In the genomic region with DNA sequence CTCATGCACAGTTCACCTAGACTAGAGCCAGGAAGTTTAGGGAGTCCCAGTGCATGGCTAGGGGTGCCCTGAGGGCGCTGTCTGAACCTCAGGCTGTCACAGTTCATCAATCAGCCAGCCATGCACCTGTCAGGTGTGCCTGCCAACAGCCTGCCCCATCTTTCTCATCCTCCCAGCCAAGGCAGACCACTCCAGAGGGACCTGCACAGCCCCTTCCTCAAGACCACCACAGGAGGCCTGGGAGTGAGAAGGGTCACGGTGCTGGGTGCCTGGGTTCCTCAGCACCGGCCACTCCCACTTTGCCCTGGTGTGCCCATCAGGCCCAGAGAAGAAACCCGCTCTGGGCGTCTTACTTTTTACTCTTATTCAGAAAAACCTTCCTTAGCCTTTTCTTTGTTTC, we compare ENCODE assay signal across 20 cellular contexts. TPM values are rescaled to one million over a fixed set of nuclear protein-coding genes. Genes with fewer than 3 reads are reported as not detected.
DNase-seq lines count a peak whose midpoint lies in the region; ATAC-seq lines count a peak whose summit lies in the region.
"Had no signal": no experiment of that assay in that cellular context is flagged by ENCODE, and none has a peak within 500 bp of the region (broad histone marks: within the 10 kb centered on the region; RNA-seq: fewer than 3 reads in every experiment).

No MANE protein-coding gene starts in this region.

- peak overlapping the region in 3 of 11 experiments; percentile 18 to 30 (median 19); a peak in 4 of 22 replicates for H3K9ac ChIP-seq in BLaER1 treated with 17β-estradiol and CSF1 and Interleukin-3, amounts not matched to agents 10 nM and 100 nM

- no peaks in the 10 kb centered on the region for H3K27me3 Mint-ChIP-seq in CD8-positive, alpha-beta memory T cell
- peaks cover 21% of the 10 kb centered on the region for H3K27me3 Mint-ChIP-seq in activated T-helper 1 cell treated with anti-CD3 and anti-CD28 coated beads, Interleukin-12 subunit alpha, Interleukin-12 subunit beta, Interleukin-2, Interleukin-4 antibody, amounts not matched to agents 30 ng/mL and 10 ng/mL and 1 ng/mL, durations not matched to agents 14 hours and 24 hours and 36 hours (ENCODE audit: insufficient read depth)
- H3K27me3 Mint-ChIP-seq in naive B cell = peaks cover 12 to 23% (median 14%) of the 10 kb centered on the region in 3 donors
- peaks cover 3% of the 10 kb centered on the region for H3K27me3 Mint-ChIP-seq in activated CD4-positive, alpha-beta memory T cell treated with anti-CD3 and anti-CD28 coated beads for 36 hours

- H3K4me1 ChIP-seq in BLaER1 treated with 17β-estradiol and CSF1 and Interleukin-3, amounts not matched to agents 10 nM and 100 nM = peaks cover 19 to 34% (median 30%) of the 10 kb centered on the region in 10 experiments; a peak in 19 of 20 replicates
- H3K4me1 ChIP-seq in CD8-positive, alpha-beta memory T cell (ENCODE audit: insufficient read depth, low read length) = peaks cover 4% of the 10 kb centered on the region

- H3K4me3 Mint-ChIP-seq in CD8-positive, alpha-beta memory T cell = peak overlapping the region; percentile 45 to 89 (median 81)
- H3K4me3 Mint-ChIP-seq in activated T-helper 1 cell treated with anti-CD3 and anti-CD28 coated beads, Interleukin-12 subunit alpha, Interleukin-12 subunit beta, Interleukin-2, Interleukin-4 antibody, amounts not matched to agents 30 ng/mL and 10 ng/mL and 1 ng/mL, durations not matched to agents 14 hours and 24 hours and 36 hours = peak overlapping the region; percentile 79
- peak overlapping the region; percentile 31 to 87 (median 72) for H3K4me3 Mint-ChIP-seq in naive B cell
- H3K4me3 Mint-ChIP-seq in activated CD4-positive, alpha-beta memory T cell treated with anti-CD3 and anti-CD28 coated beads for 36 hours = no peak overlapping the region

- intact Hi-C loops in activated T-helper 1 cell treated with anti-CD3 and anti-CD28 coated beads, Interleukin-12 subunit alpha, Interleukin-12 subunit beta, Interleukin-2, Interleukin-4 antibody, amounts not matched to agents 30 ng/mL and 10 ng/mL and 1 ng/mL, durations not matched to agents 14 hours and 24 hours and 36 hours (cut with micrococcal nuclease) = no loop called here
- intact Hi-C loops in activated CD4-positive, alpha-beta memory T cell treated with anti-CD3 and anti-CD28 coated beads for 36 hours (cut with micrococcal nuclease) = no loop called here

- H3K36me3 ChIP-seq in BLaER1 treated with 17β-estradiol and CSF1 and Interleukin-3, amounts not matched to agents 10 nM and 100 nM = peaks cover 2 to 13% (median 3%) of the 10 kb centered on the region in 11 experiments; a peak in 20 of 22 replicates
- H3K36me3 ChIP-seq in CD8-positive, alpha-beta memory T cell (ENCODE audit: insufficient read depth, low read length) = no peaks in the 10 kb centered on the region
- H3K36me3 ChIP-seq: colonic mucosa, upper lobe of right lung had no signal

- peaks cover 28 to 55% (median 50%) of the 10 kb centered on the region in 11 experiments for H4K20me1 ChIP-seq in BLaER1 treated with 17β-estradiol and CSF1 and Interleukin-3, amounts not matched to agents 10 nM and 100 nM

- ATAC-seq in naive B cell (ENCODE audit: low read depth in 2 of 2) = no peak
- ATAC-seq in HG03520 (IDR thresholded peaks at IDR 0.05; ENCODE audit: unreplicated experiment) = no peak
- ATAC-seq: body of pancreas, left lobe of liver, upper lobe of right lung had no signal

- POLR2A ChIA-PET in CD8-positive, alpha-beta memory T cell (lab: Charles Lee) = interaction anchor here (0.6 kb wide), 1 partner anchor 527 kb away, joined by 6 read pairs; no protein-coding TSS in a partner anchor
- POLR2A ChIA-PET in activated CD4-positive, alpha-beta memory T cell treated with anti-CD3 and anti-CD28 coated beads for 36 hours (lab: Charles Lee) = no interaction called here

- H3K4me3 ChIP-seq in BLaER1 treated with 17β-estradiol and CSF1 and Interleukin-3, amounts not matched to agents 10 nM and 100 nM = peak overlapping the region in 1 of 10 experiments; percentile 2; a peak in 1 of 20 replicates
- H3K4me3 ChIP-seq in CD8-positive, alpha-beta memory T cell (ENCODE audit: low read length) = no peak overlapping the region
- H3K4me3 ChIP-seq: body of pancreas, colonic mucosa, smooth muscle cell, upper lobe of right lung had no signal

- H3K36me3 Mint-ChIP-seq in CD8-positive, alpha-beta memory T cell = peaks cover 0 to 5% (median 0%) of the 10 kb centered on the region in 3 donors
- H3K36me3 Mint-ChIP-seq in activated T-helper 1 cell treated with anti-CD3 and anti-CD28 coated beads, Interleukin-12 subunit alpha, Interleukin-12 subunit beta, Interleukin-2, Interleukin-4 antibody, amounts not matched to agents 30 ng/mL and 10 ng/mL and 1 ng/mL, durations not matched to agents 14 hours and 24 hours and 36 hours (ENCODE audit: low read depth) = peaks cover 11% of the 10 kb centered on the region
- H3K36me3 Mint-ChIP-seq in naive B cell = peaks cover 0 to 9% of the 10 kb centered on the region in 2 donors
- no peaks in the 10 kb centered on the region for H3K36me3 Mint-ChIP-seq in activated CD4-positive, alpha-beta memory T cell treated with anti-CD3 and anti-CD28 coated beads for 36 hours

- peaks cover 6 to 21% (median 15%) of the 10 kb centered on the region in 3 donors for H3K4me1 Mint-ChIP-seq in CD8-positive, alpha-beta memory T cell
- peaks cover 6% of the 10 kb centered on the region for H3K4me1 Mint-ChIP-seq in activated T-helper 1 cell treated with anti-CD3 and anti-CD28 coated beads, Interleukin-12 subunit alpha, Interleukin-12 subunit beta, Interleukin-2, Interleukin-4 antibody, amounts not matched to agents 30 ng/mL and 10 ng/mL and 1 ng/mL, durations not matched to agents 14 hours and 24 hours and 36 hours (ENCODE audit: low read depth)
- H3K4me1 Mint-ChIP-seq in naive B cell = peaks cover 14 to 37% (median 25%) of the 10 kb centered on the region in 3 donors
- peaks cover 10% of the 10 kb centered on the region for H3K4me1 Mint-ChIP-seq in activated CD4-positive, alpha-beta memory T cell treated with anti-CD3 and anti-CD28 coated beads for 36 hours (ENCODE audit: low read depth)

- peak overlapping the region in 9 of 11 experiments; percentile 95 to 100 (median 100); a peak in 16 of 22 replicates for H3K4me2 ChIP-seq in BLaER1 treated with 17β-estradiol and CSF1 and Interleukin-3, amounts not matched to agents 10 nM and 100 nM
- H3K4me2 ChIP-seq: smooth muscle cell had no signal

- peaks cover 37 to 44% (median 40%) of the 10 kb centered on the region in 11 experiments for H3K27me3 ChIP-seq in BLaER1 treated with 17β-estradiol and CSF1 and Interleukin-3, amounts not matched to agents 10 nM and 100 nM
- no peaks in the 10 kb centered on the region for H3K27me3 ChIP-seq in CD8-positive, alpha-beta memory T cell (ENCODE audit: insufficient read depth, low read length, poor library complexity, severe bottlenecking)
- H3K27me3 ChIP-seq: body of pancreas, colonic mucosa had no signal

- H3K9me3 Mint-ChIP-seq in CD8-positive, alpha-beta memory T cell = no peaks in the 10 kb centered on the region
- H3K9me3 Mint-ChIP-seq in activated T-helper 1 cell treated with anti-CD3 and anti-CD28 coated beads, Interleukin-12 subunit alpha, Interleukin-12 subunit beta, Interleukin-2, Interleukin-4 antibody, amounts not matched to agents 30 ng/mL and 10 ng/mL and 1 ng/mL, durations not matched to agents 14 hours and 24 hours and 36 hours = no peaks in the 10 kb centered on the region
- no peaks in the 10 kb centered on the region for H3K9me3 Mint-ChIP-seq in naive B cell
- no peaks in the 10 kb centered on the region for H3K9me3 Mint-ChIP-seq in activated CD4-positive, alpha-beta memory T cell treated with anti-CD3 and anti-CD28 coated beads for 36 hours
- H3K9me3 Mint-ChIP-seq: activated naive CD4-positive, alpha-beta T cell treated with anti-CD3 and anti-CD28 coated beads, Interleukin-2, amount 10 ng/mL, durations not matched to agents 7 days and 5 days had no signal

- H3K9me3 ChIP-seq in BLaER1 treated with 17β-estradiol and CSF1 and Interleukin-3, amounts not matched to agents 10 nM and 100 nM (replicated peaks in 1 of 11) = no peaks in the 10 kb centered on the region
- H3K9me3 ChIP-seq in CD8-positive, alpha-beta memory T cell (ENCODE audit: low read length) = no peaks in the 10 kb centered on the region
- H3K9me3 ChIP-seq: body of pancreas, colonic mucosa, upper lobe of right lung had no signal

- no peak for DNase-seq in CD8-positive, alpha-beta memory T cell
- no peak for DNase-seq in activated T-helper 1 cell treated with anti-CD3 and anti-CD28 coated beads, Interleukin-12 subunit alpha, Interleukin-12 subunit beta, Interleukin-2, Interleukin-4 antibody, amounts not matched to agents 30 ng/mL and 10 ng/mL and 1 ng/mL, durations not matched to agents 14 hours and 24 hours and 36 hours (ENCODE audit: low spot score)
- DNase-seq in naive B cell = no peak
- no peak for DNase-seq in activated CD4-positive, alpha-beta memory T cell treated with anti-CD3 and anti-CD28 coated beads for 36 hours
- DNase-seq in effector CD8-positive, alpha-beta T cell (lab: John Stamatoyannopoulos, UW) = no peak
- no peak for DNase-seq in GDM1 (lab: John Stamatoyannopoulos, UW)
- DNase-seq: activated CD4-positive, alpha-beta T cell treated with anti-CD3 and anti-CD28 coated beads, Interleukin-2, amount 50 U/mL, for 1 hour; activated naive CD4-positive, alpha-beta T cell treated with anti-CD3 and anti-CD28 coated beads, Interleukin-2, amount 10 ng/mL, durations not matched to agents 7 days and 5 days; body of pancreas; colonic mucosa; midbrain; NCI-H2171; NCI-H526; stimulated activated CD4-positive, alpha-beta T cell treated with anti-CD3 and anti-CD28 coated beads, Interleukin-4, amount 100 ng/mL, for 1 hour; upper lobe of right lung had no signal

- no peak overlapping the region for H3K27ac ChIP-seq in BLaER1 treated with 17β-estradiol and CSF1 and Interleukin-3, amounts not matched to agents 10 nM and 100 nM
- no peak overlapping the region for H3K27ac ChIP-seq in CD8-positive, alpha-beta memory T cell (ENCODE audit: low read depth, low read length)
- H3K27ac ChIP-seq: body of pancreas, colonic mucosa, upper lobe of right lung had no signal

- H3K27ac Mint-ChIP-seq in CD8-positive, alpha-beta memory T cell = peak overlapping the region in 2 of 8 donors; percentile 23 to 82
- H3K27ac Mint-ChIP-seq in activated T-helper 1 cell treated with anti-CD3 and anti-CD28 coated beads, Interleukin-12 subunit alpha, Interleukin-12 subunit beta, Interleukin-2, Interleukin-4 antibody, amounts not matched to agents 30 ng/mL and 10 ng/mL and 1 ng/mL, durations not matched to agents 14 hours and 24 hours and 36 hours = no peak overlapping the region
- H3K27ac Mint-ChIP-seq in naive B cell = peak overlapping the region in 2 of 6 donors; percentile 36 to 87
- no peak overlapping the region for H3K27ac Mint-ChIP-seq in activated CD4-positive, alpha-beta memory T cell treated with anti-CD3 and anti-CD28 coated beads for 36 hours
- H3K27ac Mint-ChIP-seq: activated naive CD4-positive, alpha-beta T cell treated with anti-CD3 and anti-CD28 coated beads, Interleukin-2, amount 10 ng/mL, durations not matched to agents 7 days and 5 days had no signal

- CTCF ChIA-PET in CD8-positive, alpha-beta memory T cell (lab: Charles Lee) = interaction anchor here (1.3 kb wide), 1 partner anchor 13 kb away, joined by 3 read pairs; no protein-coding TSS in a partner anchor
- CTCF ChIA-PET in activated CD4-positive, alpha-beta memory T cell treated with anti-CD3 and anti-CD28 coated beads for 36 hours (lab: Charles Lee) = interaction anchor here (0.8 to 2.6 kb wide), 3 partner anchors 7 to 13 kb away, joined by 3 to 14 read pairs (median 3); a partner anchor contains a TSS

RNA-seq across cellular contexts. Expression of a gene that starts 8.4 kb away (rescaled TPM):
- total RNA-seq in CD8-positive, alpha-beta memory T cell = 100 to 1,000 TPM; 145 to 147 TPM
- polyA plus RNA-seq in CD8-positive, alpha-beta memory T cell = 295 TPM
- total RNA-seq in activated T-helper 1 cell treated with anti-CD3 and anti-CD28 coated beads, Interleukin-12 subunit alpha, Interleukin-12 subunit beta, Interleukin-2, Interleukin-4 antibody, amounts not matched to agents 30 ng/mL and 10 ng/mL and 1 ng/mL, durations not matched to agents 14 hours and 24 hours and 36 hours = 131 and 134 TPM in 2 replicates
- 100 to 1,000 TPM; 341 to 599 (median 381) TPM for polyA plus RNA-seq in naive B cell (ENCODE audit: low read depth in 6 of 6)
- 100 to 1,000 TPM; 113 to 117 TPM for total RNA-seq in activated CD4-positive, alpha-beta memory T cell treated with anti-CD3 and anti-CD28 coated beads for 36 hours

RNA-seq across cellular contexts. Expression of a gene that starts 39.5 kb away (rescaled TPM):
- total RNA-seq in CD8-positive, alpha-beta memory T cell = 1 to 10 TPM in 1 of 2 experiments, under 1 TPM in 1; 0.84 to 1.1 TPM
- not detected for polyA plus RNA-seq in CD8-positive, alpha-beta memory T cell
- not detected in 2 replicates for total RNA-seq in activated T-helper 1 cell treated with anti-CD3 and anti-CD28 coated beads, Interleukin-12 subunit alpha, Interleukin-12 subunit beta, Interleukin-2, Interleukin-4 antibody, amounts not matched to agents 30 ng/mL and 10 ng/mL and 1 ng/mL, durations not matched to agents 14 hours and 24 hours and 36 hours
- under 1 TPM in 4 of 6 donors, not detected in 2; 0.29 to 0.78 (median 0.37) TPM for polyA plus RNA-seq in naive B cell (ENCODE audit: low read depth in 6 of 6)
- under 1 TPM; 0.05 to 0.12 TPM for total RNA-seq in activated CD4-positive, alpha-beta memory T cell treated with anti-CD3 and anti-CD28 coated beads for 36 hours
- total RNA-seq: M059J had no signal

RNA-seq across cellular contexts. Expression of a gene that starts 40.8 kb away (rescaled TPM):
- total RNA-seq in CD8-positive, alpha-beta memory T cell = not detected
- not detected for polyA plus RNA-seq in CD8-positive, alpha-beta memory T cell
- 0.03 and 0.07 TPM in 2 replicates for total RNA-seq in activated T-helper 1 cell treated with anti-CD3 and anti-CD28 coated beads, Interleukin-12 subunit alpha, Interleukin-12 subunit beta, Interleukin-2, Interleukin-4 antibody, amounts not matched to agents 30 ng/mL and 10 ng/mL and 1 ng/mL, durations not matched to agents 14 hours and 24 hours and 36 hours
- not detected for polyA plus RNA-seq in naive B cell (ENCODE audit: low read depth in 6 of 6)
- under 1 TPM in 1 of 2 experiments, not detected in 1; 0.05 TPM for total RNA-seq in activated CD4-positive, alpha-beta memory T cell treated with anti-CD3 and anti-CD28 coated beads for 36 hours
